Comparison of ENCODE assay signal across 11 cellular contexts in the genomic region with DNA sequence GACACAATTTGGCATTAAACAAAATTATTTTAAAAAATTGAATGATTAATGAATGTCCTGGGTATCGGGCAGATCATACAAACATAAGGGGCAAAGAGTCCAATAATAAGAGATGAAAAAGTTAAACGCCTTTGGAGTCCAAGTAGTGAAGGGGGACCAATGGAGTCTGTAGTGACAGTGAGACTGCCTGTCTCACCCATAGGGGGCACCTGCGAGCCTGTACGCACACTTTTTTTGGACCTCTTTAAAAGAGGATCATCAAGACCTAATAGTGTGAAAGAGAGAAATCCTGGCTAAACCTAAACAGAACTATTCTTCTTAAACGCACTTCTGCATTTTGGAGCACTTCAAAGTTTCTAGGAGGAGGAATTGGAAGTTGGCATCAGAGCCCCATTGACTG.
DNase-seq lines count a peak whose midpoint lies in the region; ATAC-seq, FAIRE-seq and TF ChIP-seq lines count a peak whose summit lies in the region.
"Had no signal": no experiment of that assay in that cellular context is flagged by ENCODE, and none has a peak within 500 bp of the region (broad histone marks: within the 10 kb centered on the region; RNA-seq: fewer than 3 reads in every experiment).

No MANE protein-coding gene starts in this region.

- H3K79me2 ChIP-seq in K562 (ENCODE audit: control insufficient read depth, insufficient read depth, low read length) = no peaks in the 10 kb centered on the region
- H3K79me2 ChIP-seq in neural progenitor cell (ENCODE audit: low read depth) = no peaks in the 10 kb centered on the region

- H3K9me3 ChIP-seq in K562 (replicated peaks; ENCODE audit: control insufficient read depth, insufficient read depth, low read depth, low read length) (no peaks in the 10 kb centered on the region), neural progenitor cell (ENCODE audit: low read depth) (no peaks in the 10 kb centered on the region)
- H3K9me3 ChIP-seq: A549 had no signal

- FAIRE-seq in K562 (lab: Jason Lieb, UNC) = no peak
- FAIRE-seq: A549 had no signal

- H2AFZ ChIP-seq in K562 (ENCODE audit: low read depth, low read length) (no peak overlapping the region), neural progenitor cell (replicated peaks) (no peak overlapping the region)

- H3K4me3 Mint-ChIP-seq in neural progenitor cell = no peak overlapping the region

- TF ChIP-seq CTCF in LNCAP (IDR thresholded peaks at IDR 0.05) = peak; percentile 54
- TF ChIP-seq CTCF in K562 (IDR thresholded peaks at IDR 0.05 in 2 of 3, conservative IDR thresholded peaks at IDR 0.05 in 1 of 3; ENCODE audit: insufficient read depth in 2 of 3, low read depth in 1 of 3, low read length in 3 of 3) = peak; percentile 53 to 71 (median 53)
- TF ChIP-seq CTCF in neural progenitor cell (IDR thresholded peaks at IDR 0.05) = peak; percentile 51

- no peaks in the 10 kb centered on the region for H3K4me1 ChIP-seq in K562 (replicated peaks in 1 of 2; ENCODE audit: control insufficient read depth in 2 of 2, insufficient read depth in 2 of 2, low read length in 2 of 2)
- H3K4me1 ChIP-seq in neural progenitor cell = no peaks in the 10 kb centered on the region
- H3K4me1 ChIP-seq: A549 had no signal

- POLR2A ChIA-PET in K562 (lab: Yijun Ruan, JAX) = no interaction called here

- WGBS in K562 (ENCODE audit: insufficient coverage, low coverage, missing lambda C conversion rate) = 20% methylated on average over 5 of the region's 5 CpGs

- no peaks in the 10 kb centered on the region for H3K36me3 Mint-ChIP-seq in neural progenitor cell

- H3K36me3 ChIP-seq in K562 (ENCODE audit: control insufficient read depth, insufficient read depth, low read length) (no peaks in the 10 kb centered on the region), neural progenitor cell (no peaks in the 10 kb centered on the region)

- no peaks in the 10 kb centered on the region for H3K4me1 Mint-ChIP-seq in neural progenitor cell

- no TSS peak for BruUV-seq in K562 (replicated peaks; lab: Mats Ljungman, UMichigan)

- H4K20me1 ChIP-seq in K562 (replicated peaks; ENCODE audit: control insufficient read depth, insufficient read depth, low read length) = no peaks in the 10 kb centered on the region
- H4K20me1 ChIP-seq in neural progenitor cell (ENCODE audit: low read depth) = no peaks in the 10 kb centered on the region

- intact Hi-C loops in K562 (cut with micrococcal nuclease) = loop anchor here (5.0 kb wide), 1 partner anchor 147 kb away; no protein-coding TSS in a partner anchor

- ATAC-seq in K562 = peak; percentile 90
- ATAC-seq in GM18907 (IDR thresholded peaks at IDR 0.05; ENCODE audit: unreplicated experiment) = no peak
- no peak for ATAC-seq in HG03378 (IDR thresholded peaks at IDR 0.05; ENCODE audit: unreplicated experiment)
- ATAC-seq: A549 had no signal

- CTCF ChIA-PET in K562 (lab: Yijun Ruan, JAX; ENCODE audit: low intra/inter-chr PET ratio) = no interaction called here

- TF ChIP-seq RAD21 in K562 (CRISPR knock-in tag; conservative IDR thresholded peaks at IDR 0.05 in 1 of 2, IDR thresholded peaks at IDR 0.05 in 1 of 2) = peak in 1 of 2 experiments; percentile 32; a peak in 2 of 4 replicates

- H3K4me2 ChIP-seq in K562 (ENCODE audit: insufficient read depth, low read length) (no peak overlapping the region), neural progenitor cell (no peak overlapping the region)
- H3K4me2 ChIP-seq: A549 had no signal

- H3K27me3 ChIP-seq in K562 (ENCODE audit: control insufficient read depth in 2 of 2, insufficient read depth in 2 of 2, low read length in 2 of 2) (no peaks in the 10 kb centered on the region), neural progenitor cell (no peaks in the 10 kb centered on the region)

- H3K9ac ChIP-seq in K562 (ENCODE audit: insufficient read depth in 1 of 2, low read depth in 2 of 2, low read length in 2 of 2) = no peak overlapping the region
- H3K9ac ChIP-seq in neural progenitor cell = no peak overlapping the region

- no peak overlapping the region for H3K27ac Mint-ChIP-seq in neural progenitor cell

- peak; percentile 9 for DNase-seq in NCI-H82 (lab: John Stamatoyannopoulos, UW)
- DNase-seq in NCI-H82 treated with DMSO at 0.1 percent for 48 hours (lab: John Stamatoyannopoulos, UW; ENCODE audit: unreplicated experiment) = no peak
- peak; percentile 45 to 56 (median 51) for DNase-seq in K562 (ENCODE audit: extremely low read depth in 1 of 4, low spot score in 3 of 4)
- DNase-seq in neural progenitor cell (ENCODE audit: low spot score) = peak; percentile 21
- no peak for DNase-seq in cerebellar cortex (ENCODE audit: low spot score)
- DNase-seq: NCI-H2171, T-helper 2 cell had no signal

- no peak for TF ChIP-seq POLR2A in K562 (conservative IDR thresholded peaks at IDR 0.05)

- TF ChIP-seq EP300 in K562 (IDR thresholded peaks at IDR 0.05; ENCODE audit: low read length) = no peak

- no peaks in the 10 kb centered on the region for H3F3A ChIP-seq in neural progenitor cell (ENCODE audit: low read depth)

- H3K9me3 Mint-ChIP-seq in neural progenitor cell = peaks cover 16% of the 10 kb centered on the region

- in situ Hi-C loops in K562 (cut with MboI) = no loop called here

- H3K9me1 ChIP-seq in K562 (ENCODE audit: control insufficient read depth, insufficient read depth, low read length) = no peaks in the 10 kb centered on the region

- H3K4me3 ChIP-seq in K562 (no peak overlapping the region), neural progenitor cell (no peak overlapping the region)
- H3K4me3 ChIP-seq: A549 had no signal

- no peaks in the 10 kb centered on the region for H3K27me3 Mint-ChIP-seq in neural progenitor cell (ENCODE audit: insufficient read depth, low read depth)

- H3K27ac ChIP-seq in K562 (ENCODE audit: extremely low read depth, low read depth, low read length) (no peak overlapping the region), neural progenitor cell (no peak overlapping the region)
- H3K27ac ChIP-seq: A549 had no signal

TF ChIP-seq in K562, 482 proteins besides CTCF, POLR2A, EP300 and RAD21 (continues in another document):
- TF ChIP-seq, protein P1, sequence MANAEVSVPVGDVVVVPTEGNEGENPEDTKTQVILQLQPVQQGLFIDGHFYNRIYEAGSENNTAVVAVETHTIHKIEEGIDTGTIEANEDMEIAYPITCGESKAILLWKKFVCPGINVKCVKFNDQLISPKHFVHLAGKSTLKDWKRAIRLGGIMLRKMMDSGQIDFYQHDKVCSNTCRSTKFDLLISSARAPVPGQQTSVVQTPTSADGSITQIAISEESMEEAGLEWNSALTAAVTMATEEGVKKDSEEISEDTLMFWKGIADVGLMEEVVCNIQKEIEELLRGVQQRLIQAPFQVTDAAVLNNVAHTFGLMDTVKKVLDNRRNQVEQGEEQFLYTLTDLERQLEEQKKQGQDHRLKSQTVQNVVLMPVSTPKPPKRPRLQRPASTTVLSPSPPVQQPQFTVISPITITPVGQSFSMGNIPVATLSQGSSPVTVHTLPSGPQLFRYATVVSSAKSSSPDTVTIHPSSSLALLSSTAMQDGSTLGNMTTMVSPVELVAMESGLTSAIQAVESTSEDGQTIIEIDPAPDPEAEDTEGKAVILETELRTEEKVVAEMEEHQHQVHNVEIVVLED (CRISPR knock-in tag; IDR thresholded peaks at IDR 0.05) = no peak
- no peak for TF ChIP-seq ZNF253 (CRISPR knock-in tag; conservative IDR thresholded peaks at IDR 0.05)
- no peak for TF ChIP-seq KAT2B (IDR thresholded peaks at IDR 0.05; ENCODE audit: low read depth, low read length)
- no peak for TF ChIP-seq MYNN (IDR thresholded peaks at IDR 0.05)
- TF ChIP-seq MYNN (CRISPR knock-in tag; IDR thresholded peaks at IDR 0.05) = no peak
- no peak for TF ChIP-seq DIDO1 (tag; IDR thresholded peaks at IDR 0.05; ENCODE audit: low read depth)
- TF ChIP-seq ETV6 (IDR thresholded peaks at IDR 0.05; ENCODE audit: borderline replicate concordance in 1 of 2, low read depth in 2 of 2, low read length in 1 of 2) = no peak
- TF ChIP-seq ETV6 (CRISPR knock-in tag; IDR thresholded peaks at IDR 0.05; ENCODE audit: borderline replicate concordance) = no peak
- TF ChIP-seq BRCA1 (IDR thresholded peaks at IDR 0.05) = no peak
- no peak for TF ChIP-seq BRCA1 (CRISPR knock-in tag; IDR thresholded peaks at IDR 0.05)

Comparison
In these comparisons a context has a peak if more than half of its experiments do, and no peak if none do; other contexts are left out.
1. DNase-seq: peak in NCI-H82 (single experiment), K562 (4 of 4) and neural progenitor cell (single experiment); none in NCI-H82 treated with DMSO at 0.1 percent for 48 hours (single experiment) and cerebellar cortex (single experiment).
2. Peak in every context shown above with its lines, with median percentiles within 50 percentile points of each other: CTCF ChIP-seq.